Comparison of ENCODE assay signal across 36 cellular contexts in genomic region chr9:124485201-124485600, GRCh38. TPM values are rescaled to one million over a fixed set of nuclear protein-coding genes. Genes with fewer than 3 reads are reported as not detected.
"Had no signal": no experiment of that assay in that cellular context is flagged by ENCODE, and none has a peak within 500 bp of the region (broad histone marks: within the 10 kb centered on the region; RNA-seq: fewer than 3 reads in every experiment).

No MANE protein-coding gene starts in this region.

- H3K9me3 ChIP-seq: adrenal gland, body of pancreas, esophagus squamous epithelium had no signal

- H3K4me1 ChIP-seq: body of pancreas had no signal

- H3K27ac ChIP-seq: body of pancreas, esophagus squamous epithelium had no signal

- H3K36me3 ChIP-seq: adrenal gland, esophagus squamous epithelium had no signal

- ATAC-seq: activated CD4-positive, alpha-beta T cell treated with anti-CD3 and anti-CD28 coated beads for 36 hours; activated CD8-positive, alpha-beta memory T cell treated with anti-CD3 and anti-CD28 coated beads, Interleukin-2, amount 10 ng/mL, durations not matched to agents 7 days and 5 days; activated CD8-positive, alpha-beta T cell treated with anti-CD3 and anti-CD28 coated beads, Interleukin-2, amount 10 ng/mL, durations not matched to agents 7 days and 5 days; activated naive CD8-positive, alpha-beta T cell treated with anti-CD3 and anti-CD28 coated beads, Interleukin-2, amount 50 U/mL, for 24 hours; body of pancreas; effector memory CD8-positive, alpha-beta T cell; T-helper 17 cell had no signal

- FAIRE-seq: colon, frontal cortex had no signal

- H3K4me3 ChIP-seq: adrenal gland, body of pancreas, esophagus squamous epithelium had no signal

- H3K27me3 ChIP-seq: adrenal gland, body of pancreas had no signal

- DNase-seq: activated CD4-positive, alpha-beta memory T cell treated with anti-CD3 and anti-CD28 coated beads for 36 hours; activated CD4-positive, alpha-beta T cell treated with anti-CD3 and anti-CD28 coated beads for 36 hours; activated CD4-positive, alpha-beta T cell treated with anti-CD3 and anti-CD28 coated beads, Interleukin-2, amount 10 ng/mL, durations not matched to agents 24 days and 14 days; activated CD4-positive, CD25-positive, alpha-beta regulatory T cell; activated CD4-positive, CD25-positive, alpha-beta regulatory T cell treated with anti-CD3 and anti-CD28 coated beads, Interleukin-2, amount 50 U/mL, for 72 hours; activated CD8-positive, alpha-beta memory T cell treated with anti-CD3 and anti-CD28 coated beads, Interleukin-2, amount 10 ng/mL, durations not matched to agents 7 days and 5 days; activated CD8-positive, alpha-beta memory T cell treated with anti-CD3 and anti-CD28 coated beads, Interleukin-2, amount 50 U/mL, for 4 hours; activated CD8-positive, alpha-beta T cell treated with anti-CD3 and anti-CD28 coated beads, Interleukin-2, amount 10 ng/mL, durations not matched to agents 7 days and 5 days; activated effector memory CD4-positive, alpha-beta T cell treated with anti-CD3 and anti-CD28 coated beads, Interleukin-2, amount 50 U/mL, for 16 hours; activated naive CD4-positive, alpha-beta T cell treated with anti-CD3 and anti-CD28 coated beads for 36 hours; activated naive CD8-positive, alpha-beta T cell treated with anti-CD3 and anti-CD28 coated beads for 36 hours; activated naive CD8-positive, alpha-beta T cell treated with anti-CD3 and anti-CD28 coated beads, Interleukin-2, amount 50 U/mL, for 24 hours; activated T-cell treated with anti-CD3 and anti-CD28 coated beads, Interleukin-2, amount 50 U/mL, for 1 hour; activated T-cell treated with anti-CD3 and anti-CD28 coated beads, Interleukin-2, amount 50 U/mL, for 48 hours; amygdala; aorta; body of pancreas; caudate nucleus; cortex of kidney; dermis blood vessel endothelial cell; effector CD4-positive, alpha-beta T cell; effector memory CD8-positive, alpha-beta T cell; esophagus squamous epithelium; head of caudate nucleus; T-helper 1 cell; T-helper 17 cell; T1000 had no signal

RNA-seq across cellular contexts. Expression of gene NR5A1, which starts 22.0 kb away (rescaled TPM):
- total RNA-seq: activated CD4-positive, alpha-beta memory T cell treated with anti-CD3 and anti-CD28 coated beads for 36 hours; activated CD4-positive, alpha-beta T cell treated with anti-CD3 and anti-CD28 coated beads for 36 hours; activated CD4-positive, alpha-beta T cell treated with anti-CD3 and anti-CD28 coated beads, Interleukin-2, amount 10 ng/mL, durations not matched to agents 24 days and 14 days; activated CD8-positive, alpha-beta memory T cell treated with anti-CD3 and anti-CD28 coated beads for 36 hours; activated CD8-positive, alpha-beta memory T cell treated with anti-CD3 and anti-CD28 coated beads, Interleukin-2, amount 10 ng/mL, durations not matched to agents 7 days and 5 days; activated CD8-positive, alpha-beta T cell treated with anti-CD3 and anti-CD28 coated beads, Interleukin-2, amount 10 ng/mL, durations not matched to agents 7 days and 5 days; activated naive CD4-positive, alpha-beta T cell treated with anti-CD3 and anti-CD28 coated beads for 36 hours; activated naive CD8-positive, alpha-beta T cell treated with anti-CD3 and anti-CD28 coated beads for 36 hours; activated T-helper 1 cell treated with anti-CD3 and anti-CD28 coated beads, Interleukin-12 subunit alpha, Interleukin-12 subunit beta, Interleukin-2, Interleukin-4 antibody, amounts not matched to agents 30 ng/mL and 10 ng/mL and 1 ng/mL, durations not matched to agents 14 hours and 24 hours and 36 hours; activated T-helper 2 cell treated with anti-CD3 and anti-CD28 coated beads, Interferon-gamma antibody, Interleukin-2, Interleukin-4, amounts not matched to agents 10 μg/mL and 5 μg/mL and 100 μg/mL, durations not matched to agents 14 hours and 24 hours and 36 hours; aorta; body of pancreas; chondrocyte; dermis blood vessel endothelial cell; esophagus squamous epithelium; fibroblast of lung; fibroblast of villous mesenchyme; frontal cortex; T-helper 17 cell had no signal
- polyA plus RNA-seq: aorta, fibroblast of lung had no signal

RNA-seq across cellular contexts. Expression of gene ADGRD2, which starts 35.0 kb away (rescaled TPM):
- total RNA-seq: activated CD4-positive, alpha-beta memory T cell treated with anti-CD3 and anti-CD28 coated beads for 36 hours; activated CD4-positive, alpha-beta T cell treated with anti-CD3 and anti-CD28 coated beads for 36 hours; activated CD4-positive, alpha-beta T cell treated with anti-CD3 and anti-CD28 coated beads, Interleukin-2, amount 10 ng/mL, durations not matched to agents 24 days and 14 days; activated CD8-positive, alpha-beta memory T cell treated with anti-CD3 and anti-CD28 coated beads for 36 hours; activated CD8-positive, alpha-beta memory T cell treated with anti-CD3 and anti-CD28 coated beads, Interleukin-2, amount 10 ng/mL, durations not matched to agents 7 days and 5 days; activated CD8-positive, alpha-beta T cell treated with anti-CD3 and anti-CD28 coated beads, Interleukin-2, amount 10 ng/mL, durations not matched to agents 7 days and 5 days; activated naive CD4-positive, alpha-beta T cell treated with anti-CD3 and anti-CD28 coated beads for 36 hours; activated naive CD8-positive, alpha-beta T cell treated with anti-CD3 and anti-CD28 coated beads for 36 hours; activated T-helper 1 cell treated with anti-CD3 and anti-CD28 coated beads, Interleukin-12 subunit alpha, Interleukin-12 subunit beta, Interleukin-2, Interleukin-4 antibody, amounts not matched to agents 30 ng/mL and 10 ng/mL and 1 ng/mL, durations not matched to agents 14 hours and 24 hours and 36 hours; activated T-helper 2 cell treated with anti-CD3 and anti-CD28 coated beads, Interferon-gamma antibody, Interleukin-2, Interleukin-4, amounts not matched to agents 10 μg/mL and 5 μg/mL and 100 μg/mL, durations not matched to agents 14 hours and 24 hours and 36 hours; aorta; body of pancreas; chondrocyte; dermis blood vessel endothelial cell; fibroblast of lung; fibroblast of villous mesenchyme; frontal cortex; T-helper 17 cell had no signal
- polyA plus RNA-seq: aorta, fibroblast of lung had no signal
